Comparison of ENCODE assay signal across 8 cellular contexts in genomic region chr14:105021656-105022275, GRCh38. TPM values are rescaled to one million over a fixed set of nuclear protein-coding genes. Genes with fewer than 3 reads are reported as not detected.
DNase-seq lines count a peak whose midpoint lies in the region; ATAC-seq lines count a peak whose summit lies in the region.

No MANE protein-coding gene starts in this region.

- H3K27ac ChIP-seq in BLaER1, result peak overlapping the region; percentile 85

- H3K9ac ChIP-seq in BLaER1, result peak overlapping the region; percentile 87

- H3K4me1 ChIP-seq in BLaER1, result peaks cover 87% of the 10 kb centered on the region

- ATAC-seq in sciatic nerve, result peak; percentile 18
- no peak for ATAC-seq in HG02885 (IDR thresholded peaks at IDR 0.05; ENCODE audit: poor library complexity, unreplicated experiment)
- ATAC-seq in GM21576 (IDR thresholded peaks at IDR 0.05; ENCODE audit: unreplicated experiment), result no peak

- H3K4me3 ChIP-seq in BLaER1, result peak overlapping the region; percentile 77
- H3K4me3 ChIP-seq in H7 (ENCODE audit: insufficient read depth, low read depth, low read length), result peak overlapping the region; percentile 74

- H3K4me2 ChIP-seq in BLaER1, result peak overlapping the region; percentile 99

- H3K9me3 ChIP-seq in BLaER1, result no peaks in the 10 kb centered on the region

- H3K36me3 ChIP-seq in BLaER1, result peaks cover 15% of the 10 kb centered on the region; the same call in 1 of the 2 replicates
- H3K36me3 ChIP-seq in H7 (replicated peaks; ENCODE audit: control insufficient read depth, insufficient read depth, low read length), result peaks cover 3% of the 10 kb centered on the region

- H3K9me3 Mint-ChIP-seq in activated naive CD8-positive, alpha-beta T cell treated with anti-CD3 and anti-CD28 coated beads for 36 hours, result no peaks in the 10 kb centered on the region

- H3K36me3 Mint-ChIP-seq in activated naive CD8-positive, alpha-beta T cell treated with anti-CD3 and anti-CD28 coated beads for 36 hours, result peaks cover 41% of the 10 kb centered on the region

- intact Hi-C loops in sciatic nerve (cut with DNase I), result loop anchor here (2.0 kb wide), 1 partner anchor 43 kb away; the partner anchor contains the start of gene AHNAK2

- H3K27me3 Mint-ChIP-seq in activated naive CD8-positive, alpha-beta T cell treated with anti-CD3 and anti-CD28 coated beads for 36 hours, result no peaks in the 10 kb centered on the region

- DNase-seq in H7 (peak; percentile 85), NCI-H748 (lab: John Stamatoyannopoulos, UW; ENCODE audit: unreplicated experiment) (peak; percentile 89), hepatic stellate cell (ENCODE audit: low spot score) (peak; percentile 38), sciatic nerve (ENCODE audit: low spot score) (peak; percentile 67)
- peak; percentile 36 for DNase-seq in activated naive CD8-positive, alpha-beta T cell treated with anti-CD3 and anti-CD28 coated beads for 36 hours

- peak overlapping the region; percentile 93 for H3K4me3 Mint-ChIP-seq in activated naive CD8-positive, alpha-beta T cell treated with anti-CD3 and anti-CD28 coated beads for 36 hours

- H3K4me1 Mint-ChIP-seq in activated naive CD8-positive, alpha-beta T cell treated with anti-CD3 and anti-CD28 coated beads for 36 hours, result peaks cover 61% of the 10 kb centered on the region

- peaks cover 40% of the 10 kb centered on the region for H4K20me1 ChIP-seq in BLaER1

- peak overlapping the region; percentile 88 for H3K27ac Mint-ChIP-seq in activated naive CD8-positive, alpha-beta T cell treated with anti-CD3 and anti-CD28 coated beads for 36 hours

- no peaks in the 10 kb centered on the region for H3K27me3 ChIP-seq in BLaER1
- H3K27me3 ChIP-seq in H7 (ENCODE audit: control insufficient read depth, insufficient read depth, low read length), result no peaks in the 10 kb centered on the region

RNA-seq across cellular contexts. Expression of gene CDCA4, which starts 0.9 kb away (rescaled TPM):
- total RNA-seq in H7 (2014; rRNA removed; shearing (Covaris generic)), result 99.0 and 111 TPM in 2 replicates
- 10 to 100 TPM; 89.7 to 89.8 TPM for total RNA-seq in activated naive CD8-positive, alpha-beta T cell treated with anti-CD3 and anti-CD28 coated beads for 36 hours
- total RNA-seq in sciatic nerve, result 5.5 TPM

RNA-seq across cellular contexts. Expression of gene CLBA1, which starts 36.2 kb away (rescaled TPM):
- total RNA-seq in H7 (2014; rRNA removed; shearing (Covaris generic)), result 3.5 and 3.7 TPM in 2 replicates
- total RNA-seq in activated naive CD8-positive, alpha-beta T cell treated with anti-CD3 and anti-CD28 coated beads for 36 hours, result 1 to 10 TPM; 1.5 to 1.9 TPM
- 6.1 TPM for total RNA-seq in sciatic nerve

RNA-seq across cellular contexts. Expression of gene GPR132, which starts 43.5 kb away (rescaled TPM):
- not detected in 2 replicates for total RNA-seq in H7 (2014; rRNA removed; shearing (Covaris generic))
- 10 to 100 TPM; 23.9 to 24.1 TPM for total RNA-seq in activated naive CD8-positive, alpha-beta T cell treated with anti-CD3 and anti-CD28 coated beads for 36 hours
- 3.2 TPM for total RNA-seq in sciatic nerve

RNA-seq across cellular contexts. Expression of gene AHNAK2, which starts 43.6 kb away (rescaled TPM):
- 2.0 and 2.3 TPM in 2 replicates for total RNA-seq in H7 (2014; rRNA removed; shearing (Covaris generic))
- total RNA-seq in activated naive CD8-positive, alpha-beta T cell treated with anti-CD3 and anti-CD28 coated beads for 36 hours, result under 1 TPM in 1 of 2 experiments, not detected in 1; 0.02 TPM
- total RNA-seq in sciatic nerve, result 77.7 TPM

Comparison
In these comparisons a context has a peak if more than half of its experiments do, and no peak if none do; other contexts are left out.
1. DNase-seq: peak in every context shown above with its lines; median percentile 89 in NCI-H748; 85 in H7; 67 in sciatic nerve; 38 in hepatic stellate cell; 36 in activated naive CD8-positive, alpha-beta T cell treated with anti-CD3 and anti-CD28 coated beads for 36 hours.
2. RNA of gene CDCA4, which starts 0.9 kb away (total RNA-seq): 99.0 to 111 TPM in H7 and 89.7 to 89.8 TPM in activated naive CD8-positive, alpha-beta T cell treated with anti-CD3 and anti-CD28 coated beads for 36 hours; 5.5 TPM in sciatic nerve (single experiment); every median in the first group is over 10 times any median in the second.